Comparison of ENCODE assay signal across 24 cellular contexts in the genomic region with DNA sequence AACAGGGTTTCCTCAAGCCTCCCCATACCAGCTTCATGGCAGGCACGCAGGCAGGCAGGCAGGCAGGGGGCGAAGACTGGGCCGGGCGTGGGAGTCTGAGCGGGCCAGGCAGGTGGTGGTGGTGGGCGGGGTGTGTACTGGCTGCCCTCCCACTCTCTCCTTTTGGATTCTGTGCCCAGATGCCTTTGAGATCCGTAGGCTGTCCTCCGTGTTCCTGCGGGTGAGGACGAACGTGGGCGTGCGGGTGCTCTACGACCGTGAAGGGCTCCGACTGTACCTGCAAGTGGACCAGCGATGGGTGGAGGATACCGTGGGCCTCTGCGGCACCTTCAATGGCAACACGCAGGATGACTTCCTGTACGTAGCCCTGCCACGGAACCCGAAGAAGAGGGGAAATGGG. TPM values are rescaled to one million over a fixed set of nuclear protein-coding genes. Genes with fewer than 3 reads are reported as not detected.
DNase-seq lines count a peak whose midpoint lies in the region; ATAC-seq and TF ChIP-seq lines count a peak whose summit lies in the region.
"Had no signal": no experiment of that assay in that cellular context is flagged by ENCODE, and none has a peak within 500 bp of the region (broad histone marks: within the 10 kb centered on the region; RNA-seq: fewer than 3 reads in every experiment).

No MANE protein-coding gene starts in this region.

- no peak overlapping the region for H2AFZ ChIP-seq in neuronal stem cell (ENCODE audit: low read length)

- H4K8ac ChIP-seq in neuronal stem cell (ENCODE audit: low read depth, low read length), result no peak overlapping the region

- H3K9me3 Mint-ChIP-seq in activated CD8-positive, alpha-beta T cell treated with anti-CD3 and anti-CD28 coated beads, Interleukin-2, amount 10 ng/mL, durations not matched to agents 7 days and 5 days (ENCODE audit: insufficient read depth), result no peaks in the 10 kb centered on the region
- H3K9me3 Mint-ChIP-seq in activated CD8-positive, alpha-beta T cell treated with anti-CD3 and anti-CD28 coated beads for 36 hours, result no peaks in the 10 kb centered on the region
- no peaks in the 10 kb centered on the region for H3K9me3 Mint-ChIP-seq in WTC11
- H3K9me3 Mint-ChIP-seq: CD8-positive, alpha-beta memory T cell; HFFc6 had no signal

- no peak overlapping the region for H3K4me3 ChIP-seq in neuronal stem cell (ENCODE audit: low read length in 2 of 2)
- H3K4me3 ChIP-seq: K562 had no signal

- H2BK15ac ChIP-seq in neuronal stem cell (ENCODE audit: low read length), result no peak overlapping the region

- H2BK12ac ChIP-seq in neuronal stem cell (ENCODE audit: low read length), result no peak overlapping the region

- no peak overlapping the region for H2BK120ac ChIP-seq in neuronal stem cell (ENCODE audit: low read depth, low read length)

- intact Hi-C loops in activated CD8-positive, alpha-beta T cell treated with anti-CD3 and anti-CD28 coated beads for 36 hours (cut with micrococcal nuclease), result no loop called here

- H3K4ac ChIP-seq in neuronal stem cell (ENCODE audit: low read length), result no peak overlapping the region

- no peak overlapping the region for H3K27ac Mint-ChIP-seq in activated CD8-positive, alpha-beta T cell treated with anti-CD3 and anti-CD28 coated beads, Interleukin-2, amount 10 ng/mL, durations not matched to agents 7 days and 5 days
- no peak overlapping the region for H3K27ac Mint-ChIP-seq in activated CD8-positive, alpha-beta T cell treated with anti-CD3 and anti-CD28 coated beads for 36 hours
- H3K27ac Mint-ChIP-seq in WTC11, result no peak overlapping the region
- H3K27ac Mint-ChIP-seq: CD14-positive monocyte; CD8-positive, alpha-beta memory T cell; HFFc6 had no signal

- peaks cover 0 to 25% (median 0%) of the 10 kb centered on the region in 3 experiments for H3K27me3 ChIP-seq in neuronal stem cell (ENCODE audit: control insufficient read depth in 3 of 3, insufficient read depth in 3 of 3, low read depth in 1 of 3, low read length in 3 of 3)
- H3K27me3 ChIP-seq: BE2C had no signal

- no peak for TF ChIP-seq CTCF in activated CD8-positive, alpha-beta T cell treated with anti-CD3 and anti-CD28 coated beads for 36 hours (IDR thresholded peaks at IDR 0.05)
- TF ChIP-seq CTCF in WTC11 (IDR thresholded peaks at IDR 0.05), result no peak

- H3K18ac ChIP-seq in neuronal stem cell (ENCODE audit: low read length), result no peak overlapping the region

- H3K36me3 Mint-ChIP-seq in activated CD8-positive, alpha-beta T cell treated with anti-CD3 and anti-CD28 coated beads, Interleukin-2, amount 10 ng/mL, durations not matched to agents 7 days and 5 days (ENCODE audit: low read depth), result no peaks in the 10 kb centered on the region
- no peaks in the 10 kb centered on the region for H3K36me3 Mint-ChIP-seq in activated CD8-positive, alpha-beta T cell treated with anti-CD3 and anti-CD28 coated beads for 36 hours (ENCODE audit: low read depth)
- H3K36me3 Mint-ChIP-seq in WTC11, result no peaks in the 10 kb centered on the region
- H3K36me3 Mint-ChIP-seq: CD14-positive monocyte; CD8-positive, alpha-beta memory T cell had no signal

- no peak overlapping the region for H3K9ac ChIP-seq in neuronal stem cell (ENCODE audit: low read depth, low read length, poor library complexity)

- no peak overlapping the region for H2BK5ac ChIP-seq in neuronal stem cell (ENCODE audit: low read length)

- no peak overlapping the region for H3K4me3 Mint-ChIP-seq in activated CD8-positive, alpha-beta T cell treated with anti-CD3 and anti-CD28 coated beads, Interleukin-2, amount 10 ng/mL, durations not matched to agents 7 days and 5 days
- H3K4me3 Mint-ChIP-seq in activated CD8-positive, alpha-beta T cell treated with anti-CD3 and anti-CD28 coated beads for 36 hours, result no peak overlapping the region
- H3K4me3 Mint-ChIP-seq in WTC11, result no peak overlapping the region
- H3K4me3 Mint-ChIP-seq: CD14-positive monocyte, HFFc6 had no signal

- no peaks in the 10 kb centered on the region for H3K36me3 ChIP-seq in neuronal stem cell (replicated peaks in 1 of 2; ENCODE audit: control insufficient read depth in 2 of 2, insufficient read depth in 2 of 2, low read length in 2 of 2)
- H3K36me3 ChIP-seq: BE2C had no signal

- H3K4me1 Mint-ChIP-seq in activated CD8-positive, alpha-beta T cell treated with anti-CD3 and anti-CD28 coated beads, Interleukin-2, amount 10 ng/mL, durations not matched to agents 7 days and 5 days (ENCODE audit: low read depth), result peaks cover 16% of the 10 kb centered on the region
- peaks cover 3% of the 10 kb centered on the region for H3K4me1 Mint-ChIP-seq in activated CD8-positive, alpha-beta T cell treated with anti-CD3 and anti-CD28 coated beads for 36 hours (ENCODE audit: low read depth)
- 0 out of 2 replicates have a peak, but pooled peaks cover 4% of the 10 kb centered on the region for H3K4me1 Mint-ChIP-seq in WTC11

- H2AK5ac ChIP-seq in neuronal stem cell (ENCODE audit: low read depth, low read length), result no peak overlapping the region

- peak overlapping the region; percentile 72 for H3K14ac ChIP-seq in neuronal stem cell (ENCODE audit: low read length)

- WGBS in neuronal stem cell (ENCODE audit: extremely low coverage in 2 of 2, insufficient read length in 2 of 2, insufficient replicate concordance in 1 of 2), 2 donors, result no CpG with 5 or more reads among the region's 23 CpGs

- no peak for DNase-seq in activated CD8-positive, alpha-beta T cell treated with anti-CD3 and anti-CD28 coated beads, Interleukin-2, amount 10 ng/mL, durations not matched to agents 7 days and 5 days
- no peak for DNase-seq in activated CD8-positive, alpha-beta T cell treated with anti-CD3 and anti-CD28 coated beads for 36 hours
- DNase-seq in WTC11 (ENCODE audit: low spot score), result peak; percentile 12
- DNase-seq in neuronal stem cell (ENCODE audit: low spot score), result no peak
- peak; percentile 32 for DNase-seq in ureter (ENCODE audit: low spot score)
- DNase-seq in NCI-H1436 treated with DMSO at 0.1 percent for 48 hours (lab: John Stamatoyannopoulos, UW), result no peak
- DNase-seq: BE2C; CD8-positive, alpha-beta memory T cell; DMS 273 treated with DMSO at 0.1 percent for 48 hours; H7; HFFc6; Kasumi-1; NCI-H1092 treated with DMSO at 0.1 percent for 48 hours; NCI-H1436; NCI-H187 treated with DMSO at 0.1 percent for 48 hours; NCI-H526; NCI-H82; NK-92 treated with Interleukin-12 subunit alpha and Interleukin-12 subunit beta, amount 100 ng/mL, for 24 hours; PC-3 had no signal

- no peak overlapping the region for H3K27ac ChIP-seq in neuronal stem cell (replicated peaks; ENCODE audit: low read length)
- H3K27ac ChIP-seq: 22Rv1 had no signal

- H3K23ac ChIP-seq in neuronal stem cell (ENCODE audit: low read depth, low read length, poor library complexity), result no peak overlapping the region

- ATAC-seq in activated CD8-positive, alpha-beta T cell treated with anti-CD3 and anti-CD28 coated beads, Interleukin-2, amount 10 ng/mL, durations not matched to agents 7 days and 5 days, result peak; percentile 33
- ATAC-seq in activated CD8-positive, alpha-beta T cell treated with anti-CD3 and anti-CD28 coated beads for 36 hours, result no peak
- ATAC-seq in WTC11 (peak; percentile 34; the same call in 1 of the 2 replicates), HG03520 (IDR thresholded peaks at IDR 0.05; ENCODE audit: unreplicated experiment) (no peak)
- ATAC-seq: K562, PC-3 had no signal

- H3K79me1 ChIP-seq in neuronal stem cell (ENCODE audit: low read depth, low read length), result no peaks in the 10 kb centered on the region

- no peaks in the 10 kb centered on the region for H3K4me1 ChIP-seq in neuronal stem cell (ENCODE audit: control insufficient read depth in 2 of 2, insufficient read depth in 1 of 2, low read depth in 1 of 2, low read length in 2 of 2)
- H3K4me1 ChIP-seq: BE2C had no signal

- POLR2A ChIA-PET in activated CD8-positive, alpha-beta T cell treated with anti-CD3 and anti-CD28 coated beads, Interleukin-2, amount 10 ng/mL, durations not matched to agents 7 days and 5 days (lab: Charles Lee), result no interaction called here
- POLR2A ChIA-PET in activated CD8-positive, alpha-beta T cell treated with anti-CD3 and anti-CD28 coated beads for 36 hours (lab: Charles Lee), result no interaction called here
- POLR2A ChIA-PET in WTC11 (lab: Charles Lee), result no interaction called here

- CTCF ChIA-PET in activated CD8-positive, alpha-beta T cell treated with anti-CD3 and anti-CD28 coated beads, Interleukin-2, amount 10 ng/mL, durations not matched to agents 7 days and 5 days (lab: Charles Lee), result no interaction called here
- CTCF ChIA-PET in activated CD8-positive, alpha-beta T cell treated with anti-CD3 and anti-CD28 coated beads for 36 hours (lab: Charles Lee), result no interaction called here
- CTCF ChIA-PET in WTC11 (lab: Charles Lee), result no interaction called here

- no peak overlapping the region for H4K91ac ChIP-seq in neuronal stem cell (ENCODE audit: low read depth, low read length, poor library complexity)

- no peaks in the 10 kb centered on the region for H3K9me3 ChIP-seq in neuronal stem cell (replicated peaks in 1 of 2; ENCODE audit: control insufficient read depth in 2 of 2, insufficient read depth in 1 of 2, low read depth in 1 of 2, low read length in 2 of 2)
- H3K9me3 ChIP-seq: BE2C had no signal

- no peak overlapping the region for H3K4me2 ChIP-seq in neuronal stem cell (ENCODE audit: insufficient read depth, low read length, poor library complexity, severe bottlenecking)

- H3K27me3 Mint-ChIP-seq in activated CD8-positive, alpha-beta T cell treated with anti-CD3 and anti-CD28 coated beads, Interleukin-2, amount 10 ng/mL, durations not matched to agents 7 days and 5 days (ENCODE audit: low read depth), result peaks cover 4% of the 10 kb centered on the region
- H3K27me3 Mint-ChIP-seq in activated CD8-positive, alpha-beta T cell treated with anti-CD3 and anti-CD28 coated beads for 36 hours, result no peaks in the 10 kb centered on the region
- H3K27me3 Mint-ChIP-seq in WTC11 (ENCODE audit: low read depth), result no peaks in the 10 kb centered on the region; the same call in 1 of the 2 replicates

RNA-seq across cellular contexts. Expression of a gene that starts 23.0 kb away (rescaled TPM):
- total RNA-seq in activated CD8-positive, alpha-beta T cell treated with anti-CD3 and anti-CD28 coated beads, Interleukin-2, amount 10 ng/mL, durations not matched to agents 7 days and 5 days, result not detected
- not detected for total RNA-seq in activated CD8-positive, alpha-beta T cell treated with anti-CD3 and anti-CD28 coated beads for 36 hours
- 1.4 to 3.5 TPM (median 2.1 TPM) in 3 replicates for total RNA-seq in WTC11 (2021)
- 0.35 TPM for polyA plus RNA-seq in neuronal stem cell (2013, experiment 1 of 2)
- polyA plus RNA-seq in neuronal stem cell (2013, experiment 2 of 2), result 0.37 TPM
- 0.31 TPM for total RNA-seq in ureter
- total RNA-seq: CD8-positive, alpha-beta memory T cell; HFFc6; K562; M059J; PC-3 had no signal
- polyA plus RNA-seq: CD14-positive monocyte; CD8-positive, alpha-beta memory T cell; K562 had no signal

RNA-seq across cellular contexts. Expression of a gene that starts 25.8 kb away (rescaled TPM):
- not detected for total RNA-seq in activated CD8-positive, alpha-beta T cell treated with anti-CD3 and anti-CD28 coated beads, Interleukin-2, amount 10 ng/mL, durations not matched to agents 7 days and 5 days
- total RNA-seq in activated CD8-positive, alpha-beta T cell treated with anti-CD3 and anti-CD28 coated beads for 36 hours, result not detected
- total RNA-seq in WTC11 (2021) (3.3 to 3.9 TPM (median 3.7 TPM) in 3 replicates), ureter (14.3 TPM)
- 0.57 TPM for polyA plus RNA-seq in neuronal stem cell (2013, experiment 1 of 2)
- 0.66 TPM for polyA plus RNA-seq in neuronal stem cell (2013, experiment 2 of 2)
- total RNA-seq: CD8-positive, alpha-beta memory T cell; HFFc6; K562; M059J; PC-3 had no signal
- polyA plus RNA-seq: CD14-positive monocyte; CD8-positive, alpha-beta memory T cell had no signal

Comparison
In these comparisons a context has a peak if more than half of its experiments do, and no peak if none do; other contexts are left out.
1. ATAC-seq: peak in activated CD8-positive, alpha-beta T cell treated with anti-CD3 and anti-CD28 coated beads, Interleukin-2, amount 10 ng/mL, durations not matched to agents 7 days and 5 days (single experiment) and WTC11 (single experiment); none in activated CD8-positive, alpha-beta T cell treated with anti-CD3 and anti-CD28 coated beads for 36 hours (single experiment) and HG03520 (single experiment).
2. DNase-seq: peak in WTC11 (single experiment) and ureter (single experiment); none in activated CD8-positive, alpha-beta T cell treated with anti-CD3 and anti-CD28 coated beads, Interleukin-2, amount 10 ng/mL, durations not matched to agents 7 days and 5 days (single experiment), activated CD8-positive, alpha-beta T cell treated with anti-CD3 and anti-CD28 coated beads for 36 hours (single experiment), neuronal stem cell (single experiment) and NCI-H1436 treated with DMSO at 0.1 percent for 48 hours (single experiment).